In the genomic region with DNA sequence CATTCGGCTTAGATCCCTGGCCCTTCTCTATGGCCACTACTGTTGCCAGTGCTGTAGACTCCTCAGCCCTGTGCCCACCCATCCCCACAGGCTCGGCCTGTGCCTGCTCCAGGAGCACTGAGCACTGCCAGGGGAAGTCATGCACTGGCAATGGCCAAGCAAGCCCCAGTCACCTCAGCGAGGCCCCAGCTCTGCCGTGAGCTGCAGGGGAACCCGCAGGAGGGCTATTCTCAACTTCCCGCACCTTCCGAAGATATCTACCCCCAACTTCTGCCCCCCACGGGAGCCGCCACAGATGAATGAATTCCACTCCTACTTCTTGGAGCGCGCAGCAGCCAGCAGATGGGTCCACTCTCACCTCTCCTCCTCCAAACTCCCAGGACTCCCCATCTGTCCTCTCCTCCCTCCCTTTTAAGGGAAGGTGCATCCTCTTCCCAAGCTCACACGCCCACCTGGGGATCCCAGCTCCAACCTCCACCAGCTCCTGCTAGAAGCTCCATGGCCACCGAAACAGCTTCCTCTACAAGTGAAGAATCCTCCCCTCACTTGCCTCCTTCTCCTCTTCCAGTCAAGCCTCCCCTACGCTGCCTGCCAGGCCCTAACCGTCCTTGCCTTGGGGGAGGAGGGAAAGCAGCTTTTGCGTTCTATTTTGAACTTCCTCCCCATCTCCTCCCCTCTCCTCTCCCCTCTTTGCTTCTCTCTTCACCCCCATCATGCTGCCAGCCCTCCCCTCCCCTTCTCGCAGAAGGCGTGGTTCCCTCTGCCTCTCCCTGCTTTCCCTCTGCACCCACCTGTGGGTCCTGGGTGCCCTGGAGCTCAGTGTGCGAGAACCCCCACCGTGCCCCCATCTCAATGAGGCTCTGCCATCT, we compare ENCODE assay signal across 1 cellular context.
TF ChIP-seq lines count a peak whose summit lies in the region.

No MANE protein-coding gene starts in this region.

TF ChIP-seq in HepG2, 621 proteins besides CTCF, POLR2A, EP300 and RAD21:
- TF ChIP-seq NAIF1 (CRISPR knock-in tag; IDR thresholded peaks at IDR 0.05; ENCODE audit: borderline replicate concordance), result no peak
- TF ChIP-seq PHF20 (CRISPR knock-in tag; IDR thresholded peaks at IDR 0.05), result no peak
- TF ChIP-seq, protein P1, sequence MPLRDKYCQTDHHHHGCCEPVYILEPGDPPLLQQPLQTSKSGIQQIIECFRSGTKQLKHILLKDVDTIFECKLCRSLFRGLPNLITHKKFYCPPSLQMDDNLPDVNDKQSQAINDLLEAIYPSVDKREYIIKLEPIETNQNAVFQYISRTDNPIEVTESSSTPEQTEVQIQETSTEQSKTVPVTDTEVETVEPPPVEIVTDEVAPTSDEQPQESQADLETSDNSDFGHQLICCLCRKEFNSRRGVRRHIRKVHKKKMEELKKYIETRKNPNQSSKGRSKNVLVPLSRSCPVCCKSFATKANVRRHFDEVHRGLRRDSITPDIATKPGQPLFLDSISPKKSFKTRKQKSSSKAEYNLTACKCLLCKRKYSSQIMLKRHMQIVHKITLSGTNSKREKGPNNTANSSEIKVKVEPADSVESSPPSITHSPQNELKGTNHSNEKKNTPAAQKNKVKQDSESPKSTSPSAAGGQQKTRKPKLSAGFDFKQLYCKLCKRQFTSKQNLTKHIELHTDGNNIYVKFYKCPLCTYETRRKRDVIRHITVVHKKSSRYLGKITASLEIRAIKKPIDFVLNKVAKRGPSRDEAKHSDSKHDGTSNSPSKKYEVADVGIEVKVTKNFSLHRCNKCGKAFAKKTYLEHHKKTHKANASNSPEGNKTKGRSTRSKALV (CRISPR knock-in tag; IDR thresholded peaks at IDR 0.05), result no peak
- no peak for TF ChIP-seq FOSL1 (CRISPR knock-in tag; IDR thresholded peaks at IDR 0.05; ENCODE audit: borderline replicate concordance)
- no peak for TF ChIP-seq GATAD2A (CRISPR knock-in tag; IDR thresholded peaks at IDR 0.05)
- no peak for TF ChIP-seq IKZF1 (IDR thresholded peaks at IDR 0.05)
- TF ChIP-seq, protein P2, sequence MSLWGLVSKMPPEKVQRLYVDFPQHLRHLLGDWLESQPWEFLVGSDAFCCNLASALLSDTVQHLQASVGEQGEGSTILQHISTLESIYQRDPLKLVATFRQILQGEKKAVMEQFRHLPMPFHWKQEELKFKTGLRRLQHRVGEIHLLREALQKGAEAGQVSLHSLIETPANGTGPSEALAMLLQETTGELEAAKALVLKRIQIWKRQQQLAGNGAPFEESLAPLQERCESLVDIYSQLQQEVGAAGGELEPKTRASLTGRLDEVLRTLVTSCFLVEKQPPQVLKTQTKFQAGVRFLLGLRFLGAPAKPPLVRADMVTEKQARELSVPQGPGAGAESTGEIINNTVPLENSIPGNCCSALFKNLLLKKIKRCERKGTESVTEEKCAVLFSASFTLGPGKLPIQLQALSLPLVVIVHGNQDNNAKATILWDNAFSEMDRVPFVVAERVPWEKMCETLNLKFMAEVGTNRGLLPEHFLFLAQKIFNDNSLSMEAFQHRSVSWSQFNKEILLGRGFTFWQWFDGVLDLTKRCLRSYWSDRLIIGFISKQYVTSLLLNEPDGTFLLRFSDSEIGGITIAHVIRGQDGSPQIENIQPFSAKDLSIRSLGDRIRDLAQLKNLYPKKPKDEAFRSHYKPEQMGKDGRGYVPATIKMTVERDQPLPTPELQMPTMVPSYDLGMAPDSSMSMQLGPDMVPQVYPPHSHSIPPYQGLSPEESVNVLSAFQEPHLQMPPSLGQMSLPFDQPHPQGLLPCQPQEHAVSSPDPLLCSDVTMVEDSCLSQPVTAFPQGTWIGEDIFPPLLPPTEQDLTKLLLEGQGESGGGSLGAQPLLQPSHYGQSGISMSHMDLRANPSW (CRISPR knock-in tag; IDR thresholded peaks at IDR 0.05; ENCODE audit: borderline replicate concordance), result no peak
- TF ChIP-seq, protein P3, sequence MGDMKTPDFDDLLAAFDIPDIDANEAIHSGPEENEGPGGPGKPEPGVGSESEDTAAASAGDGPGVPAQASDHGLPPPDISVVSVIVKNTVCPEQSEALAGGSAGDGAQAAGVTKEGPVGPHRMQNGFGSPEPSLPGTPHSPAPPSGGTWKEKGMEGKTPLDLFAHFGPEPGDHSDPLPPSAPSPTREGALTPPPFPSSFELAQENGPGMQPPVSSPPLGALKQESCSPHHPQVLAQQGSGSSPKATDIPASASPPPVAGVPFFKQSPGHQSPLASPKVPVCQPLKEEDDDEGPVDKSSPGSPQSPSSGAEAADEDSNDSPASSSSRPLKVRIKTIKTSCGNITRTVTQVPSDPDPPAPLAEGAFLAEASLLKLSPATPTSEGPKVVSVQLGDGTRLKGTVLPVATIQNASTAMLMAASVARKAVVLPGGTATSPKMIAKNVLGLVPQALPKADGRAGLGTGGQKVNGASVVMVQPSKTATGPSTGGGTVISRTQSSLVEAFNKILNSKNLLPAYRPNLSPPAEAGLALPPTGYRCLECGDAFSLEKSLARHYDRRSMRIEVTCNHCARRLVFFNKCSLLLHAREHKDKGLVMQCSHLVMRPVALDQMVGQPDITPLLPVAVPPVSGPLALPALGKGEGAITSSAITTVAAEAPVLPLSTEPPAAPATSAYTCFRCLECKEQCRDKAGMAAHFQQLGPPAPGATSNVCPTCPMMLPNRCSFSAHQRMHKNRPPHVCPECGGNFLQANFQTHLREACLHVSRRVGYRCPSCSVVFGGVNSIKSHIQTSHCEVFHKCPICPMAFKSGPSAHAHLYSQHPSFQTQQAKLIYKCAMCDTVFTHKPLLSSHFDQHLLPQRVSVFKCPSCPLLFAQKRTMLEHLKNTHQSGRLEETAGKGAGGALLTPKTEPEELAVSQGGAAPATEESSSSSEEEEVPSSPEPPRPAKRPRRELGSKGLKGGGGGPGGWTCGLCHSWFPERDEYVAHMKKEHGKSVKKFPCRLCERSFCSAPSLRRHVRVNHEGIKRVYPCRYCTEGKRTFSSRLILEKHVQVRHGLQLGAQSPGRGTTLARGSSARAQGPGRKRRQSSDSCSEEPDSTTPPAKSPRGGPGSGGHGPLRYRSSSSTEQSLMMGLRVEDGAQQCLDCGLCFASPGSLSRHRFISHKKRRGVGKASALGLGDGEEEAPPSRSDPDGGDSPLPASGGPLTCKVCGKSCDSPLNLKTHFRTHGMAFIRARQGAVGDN (CRISPR knock-in tag; IDR thresholded peaks at IDR 0.05), result no peak
- no peak for TF ChIP-seq GTF2F1 (IDR thresholded peaks at IDR 0.05; ENCODE audit: low read length)
- TF ChIP-seq TAF15 (IDR thresholded peaks at IDR 0.05; ENCODE audit: low read depth, low read length, poor library complexity, severe bottlenecking), result no peak
- no peak for TF ChIP-seq ZNF3 (CRISPR knock-in tag; IDR thresholded peaks at IDR 0.05)
- no peak for TF ChIP-seq SATB2 (CRISPR knock-in tag; IDR thresholded peaks at IDR 0.05)
- TF ChIP-seq PITX1 (CRISPR knock-in tag; IDR thresholded peaks at IDR 0.05), result no peak
- no peak for TF ChIP-seq POLR2G (IDR thresholded peaks at IDR 0.05; ENCODE audit: low read depth, low read length)
- no peak for TF ChIP-seq BORCS8-MEF2B (CRISPR knock-in tag; IDR thresholded peaks at IDR 0.05)
- no peak for TF ChIP-seq SAFB2 (CRISPR knock-in tag; IDR thresholded peaks at IDR 0.05; ENCODE audit: borderline replicate concordance, low read depth)
- TF ChIP-seq STAT5B (CRISPR knock-in tag; IDR thresholded peaks at IDR 0.05), result no peak
- no peak for TF ChIP-seq NCOA2 (CRISPR knock-in tag; IDR thresholded peaks at IDR 0.05)
